ENCODE assay signal across 16 cellular contexts in the genomic region with DNA sequence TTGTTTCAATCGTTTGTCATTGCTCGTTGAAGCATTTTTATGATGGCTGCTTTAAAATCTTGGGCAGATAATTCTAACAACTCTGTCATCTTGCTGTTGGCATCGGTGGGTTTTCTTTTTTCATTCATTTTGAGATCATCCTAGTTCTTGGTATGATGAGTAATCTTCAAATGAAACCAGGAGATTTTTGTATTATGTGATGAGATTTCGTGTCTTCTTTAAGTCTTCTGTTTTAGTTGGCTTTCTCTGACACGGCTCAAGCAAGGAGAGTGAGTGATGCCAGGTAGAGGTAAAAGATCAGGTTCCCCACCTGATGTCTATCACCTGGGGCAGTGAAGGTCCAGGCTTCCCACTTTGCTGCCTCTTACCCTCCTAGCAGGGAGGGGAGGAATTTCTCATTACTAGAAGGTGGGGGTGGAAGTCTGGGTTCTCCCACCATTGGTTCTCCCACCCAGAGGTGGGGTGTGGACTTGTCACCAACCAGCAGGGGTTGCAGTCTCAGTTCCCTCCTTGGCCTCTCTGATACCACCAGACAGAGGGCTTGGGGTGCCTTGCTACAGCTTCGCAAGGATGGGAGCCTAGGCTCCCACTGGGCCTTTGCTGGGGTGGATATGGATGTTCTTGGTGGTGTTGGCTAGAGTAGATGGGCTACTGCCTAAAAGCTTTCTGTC. TPM values are rescaled to one million over a fixed set of nuclear protein-coding genes. Genes with fewer than 3 reads are reported as not detected.
DNase-seq lines count a peak whose midpoint lies in the region; ATAC-seq and TF ChIP-seq lines count a peak whose summit lies in the region.
"Had no signal": no experiment of that assay in that cellular context is flagged by ENCODE, and none has a peak within 500 bp of the region (broad histone marks: within the 10 kb centered on the region; RNA-seq: fewer than 3 reads in every experiment).

No MANE protein-coding gene starts in this region.

- peaks cover 77% of the 10 kb centered on the region for H3K36me3 ChIP-seq in WERI-Rb-1

- no peaks in the 10 kb centered on the region for H3K9me3 ChIP-seq in WERI-Rb-1 (ENCODE audit: severe bottlenecking)

- peaks cover 56% of the 10 kb centered on the region for H3K36me3 Mint-ChIP-seq in activated CD8-positive, alpha-beta memory T cell treated with anti-CD3 and anti-CD28 coated beads, Interleukin-2, amount 10 ng/mL, durations not matched to agents 7 days and 5 days
- H3K36me3 Mint-ChIP-seq in activated naive CD8-positive, alpha-beta T cell treated with anti-CD3 and anti-CD28 coated beads for 36 hours: peaks cover 54% of the 10 kb centered on the region
- H3K36me3 Mint-ChIP-seq in progenitor cell of endocrine pancreas (ENCODE audit: insufficient read depth): peaks cover 3% of the 10 kb centered on the region

- peak overlapping the region; percentile 36 for H3K27ac Mint-ChIP-seq in activated CD8-positive, alpha-beta memory T cell treated with anti-CD3 and anti-CD28 coated beads, Interleukin-2, amount 10 ng/mL, durations not matched to agents 7 days and 5 days
- H3K27ac Mint-ChIP-seq in activated naive CD8-positive, alpha-beta T cell treated with anti-CD3 and anti-CD28 coated beads for 36 hours: peak overlapping the region; percentile 37
- peak overlapping the region; percentile 3 for H3K27ac Mint-ChIP-seq in progenitor cell of endocrine pancreas

- peaks cover 21% of the 10 kb centered on the region for H3K4me1 Mint-ChIP-seq in activated CD8-positive, alpha-beta memory T cell treated with anti-CD3 and anti-CD28 coated beads, Interleukin-2, amount 10 ng/mL, durations not matched to agents 7 days and 5 days
- H3K4me1 Mint-ChIP-seq in activated naive CD8-positive, alpha-beta T cell treated with anti-CD3 and anti-CD28 coated beads for 36 hours: peaks cover 12% of the 10 kb centered on the region
- H3K4me1 Mint-ChIP-seq in progenitor cell of endocrine pancreas (ENCODE audit: low read depth): no peaks in the 10 kb centered on the region

- no peaks in the 10 kb centered on the region for H3K27me3 Mint-ChIP-seq in activated CD8-positive, alpha-beta memory T cell treated with anti-CD3 and anti-CD28 coated beads, Interleukin-2, amount 10 ng/mL, durations not matched to agents 7 days and 5 days
- H3K27me3 Mint-ChIP-seq in activated naive CD8-positive, alpha-beta T cell treated with anti-CD3 and anti-CD28 coated beads for 36 hours: no peaks in the 10 kb centered on the region
- H3K27me3 Mint-ChIP-seq in progenitor cell of endocrine pancreas: no peaks in the 10 kb centered on the region

- ATAC-seq in activated CD8-positive, alpha-beta memory T cell treated with anti-CD3 and anti-CD28 coated beads, Interleukin-2, amount 10 ng/mL, durations not matched to agents 7 days and 5 days: peak; percentile 23
- ATAC-seq: PC-3 had no signal

- no peak overlapping the region for H3K4me3 ChIP-seq in WERI-Rb-1 (ENCODE audit: low read depth, low read length)

- TF ChIP-seq CTCF in WERI-Rb-1 (IDR thresholded peaks at IDR 0.05; ENCODE audit: low read depth, low read length): 0 out of 2 replicates have a peak, but pooled peaks have one; percentile 4
- TF ChIP-seq CTCF in progenitor cell of endocrine pancreas (IDR thresholded peaks at IDR 0.05; ENCODE audit: unreplicated experiment): no peak

- H3K27ac ChIP-seq in WERI-Rb-1: no peak overlapping the region
- H3K27ac ChIP-seq: RWPE1 had no signal

- no peaks in the 10 kb centered on the region for H3K27me3 ChIP-seq in WERI-Rb-1 (ENCODE audit: insufficient read depth, low read depth, severe bottlenecking)

- H3K4me3 Mint-ChIP-seq in activated CD8-positive, alpha-beta memory T cell treated with anti-CD3 and anti-CD28 coated beads, Interleukin-2, amount 10 ng/mL, durations not matched to agents 7 days and 5 days: no peak overlapping the region
- H3K4me3 Mint-ChIP-seq in activated naive CD8-positive, alpha-beta T cell treated with anti-CD3 and anti-CD28 coated beads for 36 hours: no peak overlapping the region
- H3K4me3 Mint-ChIP-seq in progenitor cell of endocrine pancreas (ENCODE audit: low read depth): no peak overlapping the region

- H3K9me3 Mint-ChIP-seq in activated CD8-positive, alpha-beta memory T cell treated with anti-CD3 and anti-CD28 coated beads, Interleukin-2, amount 10 ng/mL, durations not matched to agents 7 days and 5 days (ENCODE audit: low read depth): no peaks in the 10 kb centered on the region
- H3K9me3 Mint-ChIP-seq in activated naive CD8-positive, alpha-beta T cell treated with anti-CD3 and anti-CD28 coated beads for 36 hours: no peaks in the 10 kb centered on the region
- H3K9me3 Mint-ChIP-seq in progenitor cell of endocrine pancreas (ENCODE audit: low read depth): no peaks in the 10 kb centered on the region

- CTCF ChIA-PET in activated CD8-positive, alpha-beta memory T cell treated with anti-CD3 and anti-CD28 coated beads, Interleukin-2, amount 10 ng/mL, durations not matched to agents 7 days and 5 days (lab: Charles Lee): interaction anchor here (1.9 kb wide), 1 partner anchor 15 kb away, joined by 5 read pairs; no protein-coding TSS in a partner anchor

- no peak for DNase-seq in activated CD8-positive, alpha-beta memory T cell treated with anti-CD3 and anti-CD28 coated beads, Interleukin-2, amount 10 ng/mL, durations not matched to agents 7 days and 5 days
- DNase-seq in activated CD8-positive, alpha-beta memory T cell treated with anti-CD3 and anti-CD28 coated beads, Interleukin-2, amount 50 U/mL, for 4 hours: no peak
- no peak for DNase-seq in WERI-Rb-1
- DNase-seq in activated naive CD8-positive, alpha-beta T cell treated with anti-CD3 and anti-CD28 coated beads for 36 hours: no peak
- DNase-seq in progenitor cell of endocrine pancreas (ENCODE audit: low spot score, unreplicated experiment): no peak
- DNase-seq in NCI-H1694 treated with DMSO at 0.1 percent for 48 hours (lab: John Stamatoyannopoulos, UW): no peak
- DNase-seq in AG20443 (ENCODE audit: low spot score): no peak
- DNase-seq: AML-193, EL, KBM-7, NCI-H1436 treated with DMSO at 0.1 percent for 48 hours, NCI-H2081, NCI-H510A, NCI-H774, PC-3 had no signal

RNA-seq across cellular contexts. Expression of a gene that starts 12.9 kb away (rescaled TPM):
- 100 to 1,000 TPM in 1 of 2 experiments, 10 to 100 TPM in 1; 94.8 to 104 TPM for total RNA-seq in activated CD8-positive, alpha-beta memory T cell treated with anti-CD3 and anti-CD28 coated beads, Interleukin-2, amount 10 ng/mL, durations not matched to agents 7 days and 5 days
- 100 to 1,000 TPM; 110 to 114 TPM for total RNA-seq in activated naive CD8-positive, alpha-beta T cell treated with anti-CD3 and anti-CD28 coated beads for 36 hours
- 16.1 and 18.1 TPM in 2 replicates for total RNA-seq in progenitor cell of endocrine pancreas

RNA-seq across cellular contexts. Expression of a gene that starts 13.6 kb away (rescaled TPM):
- total RNA-seq in activated CD8-positive, alpha-beta memory T cell treated with anti-CD3 and anti-CD28 coated beads, Interleukin-2, amount 10 ng/mL, durations not matched to agents 7 days and 5 days: 100 to 1,000 TPM in 1 of 2 experiments, 10 to 100 TPM in 1; 80.1 to 111 TPM
- 10 to 100 TPM; 71.1 to 79.3 TPM for total RNA-seq in activated naive CD8-positive, alpha-beta T cell treated with anti-CD3 and anti-CD28 coated beads for 36 hours
- total RNA-seq in progenitor cell of endocrine pancreas: 53.5 and 55.3 TPM in 2 replicates

RNA-seq across cellular contexts. Expression of a gene that starts 31.6 kb away (rescaled TPM):
- not detected for total RNA-seq in activated CD8-positive, alpha-beta memory T cell treated with anti-CD3 and anti-CD28 coated beads, Interleukin-2, amount 10 ng/mL, durations not matched to agents 7 days and 5 days
- not detected for total RNA-seq in activated naive CD8-positive, alpha-beta T cell treated with anti-CD3 and anti-CD28 coated beads for 36 hours
- total RNA-seq in progenitor cell of endocrine pancreas: not detected in 2 replicates

RNA-seq across cellular contexts. Expression of a gene that starts 45.1 kb away (rescaled TPM):
- 10 to 100 TPM; 31.1 to 36.4 TPM for total RNA-seq in activated CD8-positive, alpha-beta memory T cell treated with anti-CD3 and anti-CD28 coated beads, Interleukin-2, amount 10 ng/mL, durations not matched to agents 7 days and 5 days
- total RNA-seq in activated naive CD8-positive, alpha-beta T cell treated with anti-CD3 and anti-CD28 coated beads for 36 hours: 10 to 100 TPM; 21.7 to 23.6 TPM
- 28.8 and 33.7 TPM in 2 replicates for total RNA-seq in progenitor cell of endocrine pancreas
